8 cellular contexts compared by ENCODE assay signal in genomic region chr13:29595380-29596063, GRCh38. TPM values are rescaled to one million over a fixed set of nuclear protein-coding genes. Genes with fewer than 3 reads are reported as not detected.
DNase-seq lines count a peak whose midpoint lies in the region; ATAC-seq and TF ChIP-seq lines count a peak whose summit lies in the region.

Gene SLC7A1 (minus strand): TSS chr13:29595688. CDS start chr13:29536188, 59,500 bp downstream.

- no peak for TF ChIP-seq EP300 in gastroesophageal sphincter (IDR thresholded peaks at IDR 0.05)

- H3K79me2 ChIP-seq in Loucy (ENCODE audit: insufficient read depth, low read length), result peaks cover 49% of the 10 kb centered on the region

- H3K9me3 ChIP-seq in Loucy (ENCODE audit: insufficient read depth, low read depth, low read length) (no peaks in the 10 kb centered on the region), gastroesophageal sphincter (no peaks in the 10 kb centered on the region), neuronal stem cell (replicated peaks in 1 of 2; ENCODE audit: control insufficient read depth in 2 of 2, insufficient read depth in 1 of 2, low read depth in 1 of 2, low read length in 2 of 2) (no peaks in the 10 kb centered on the region)

- WGBS in gastroesophageal sphincter (ENCODE audit: low coverage in 1 of 2), 2 donors, result 2% methylated on average over 7 of the region's 98 CpGs; no CpG with 5 or more reads in 1 of the 2 donors
- no CpG with 5 or more reads among the region's 98 CpGs for WGBS in neuronal stem cell (ENCODE audit: extremely low coverage in 2 of 2, insufficient read length in 2 of 2, insufficient replicate concordance in 1 of 2), 2 donors

- H3K27ac ChIP-seq in gastroesophageal sphincter (peak within 1 kb of the TSS; percentile 85 to 98 (median 96)), neuronal stem cell (replicated peaks; ENCODE audit: low read length) (no peak within 1 kb of the TSS), substantia nigra (ENCODE audit: low read depth, low read length, poor library complexity, severe bottlenecking) (peak within 1 kb of the TSS; percentile 27)

- H3K4me2 ChIP-seq in Loucy (ENCODE audit: low read depth, low read length, poor library complexity, severe bottlenecking), result peak within 1 kb of the TSS; percentile 96
- peak within 1 kb of the TSS; percentile 94 for H3K4me2 ChIP-seq in neuronal stem cell (ENCODE audit: insufficient read depth, low read length, poor library complexity, severe bottlenecking)

- H3F3A ChIP-seq in Loucy (ENCODE audit: low read depth), result no peaks in the 10 kb centered on the region

- H3K9ac ChIP-seq in Loucy (ENCODE audit: low read depth, low read length, poor library complexity, severe bottlenecking) (peak within 1 kb of the TSS; percentile 86), neuronal stem cell (ENCODE audit: low read depth, low read length, poor library complexity) (peak within 1 kb of the TSS; percentile 93)

- H3K4me3 ChIP-seq in H7 (ENCODE audit: insufficient read depth, low read depth, low read length) (peak within 1 kb of the TSS; percentile 86), Loucy (ENCODE audit: low read length, poor library complexity, severe bottlenecking) (peak within 1 kb of the TSS; percentile 91), gastroesophageal sphincter (peak within 1 kb of the TSS; percentile 86 to 96), neuronal stem cell (ENCODE audit: low read length in 2 of 2) (peak within 1 kb of the TSS; percentile 84 to 95)

- DNase-seq in GDM1 (lab: John Stamatoyannopoulos, UW) (peak; percentile 94), H7 (peak; percentile 98), SK-MEL-5 (ENCODE audit: low read depth, low spot score) (peak; percentile 79), neuronal stem cell (ENCODE audit: low spot score) (peak; percentile 81), substantia nigra (lab: John Stamatoyannopoulos, UW) (peak in 46 of 49 donors; percentile 14 to 88 (median 62))
- peak; percentile 45 to 80 (median 65) for DNase-seq in activated naive CD4-positive, alpha-beta T cell (lab: John Stamatoyannopoulos, UW)

- H3K23ac ChIP-seq in neuronal stem cell (ENCODE audit: low read depth, low read length, poor library complexity), result peak within 1 kb of the TSS; percentile 38

- no peak for TF ChIP-seq CTCF in Loucy (conservative IDR thresholded peaks at IDR 0.05; ENCODE audit: low read length)
- peak in 2 of 4 experiments; percentile 25 to 32 for TF ChIP-seq CTCF in gastroesophageal sphincter (IDR thresholded peaks at IDR 0.05)

- peak within 1 kb of the TSS; percentile 54 for H2BK5ac ChIP-seq in neuronal stem cell (ENCODE audit: low read length)

- peak within 1 kb of the TSS; percentile 27 for H2BK15ac ChIP-seq in neuronal stem cell (ENCODE audit: low read length)

- peaks cover 42% of the 10 kb centered on the region for H3K4me1 ChIP-seq in Loucy (ENCODE audit: insufficient read depth, low read length, poor library complexity, severe bottlenecking)
- peaks cover 0 to 40% (median 0%) of the 10 kb centered on the region in 3 donors for H3K4me1 ChIP-seq in gastroesophageal sphincter
- H3K4me1 ChIP-seq in neuronal stem cell (ENCODE audit: control insufficient read depth in 2 of 2, insufficient read depth in 1 of 2, low read depth in 1 of 2, low read length in 2 of 2), result peaks cover 2 to 3% of the 10 kb centered on the region in 2 donors

- peaks cover 40% of the 10 kb centered on the region for H4K20me1 ChIP-seq in Loucy (ENCODE audit: insufficient read depth, low read length, poor library complexity, severe bottlenecking)

- no peak within 1 kb of the TSS for H2BK12ac ChIP-seq in neuronal stem cell (ENCODE audit: low read length)

- no peak within 1 kb of the TSS for H2AK5ac ChIP-seq in neuronal stem cell (ENCODE audit: low read depth, low read length)

- no peak within 1 kb of the TSS for H2BK120ac ChIP-seq in neuronal stem cell (ENCODE audit: low read depth, low read length)

- H3K4ac ChIP-seq in neuronal stem cell (ENCODE audit: low read length), result peak within 1 kb of the TSS; percentile 85

- TF ChIP-seq POLR2A in gastroesophageal sphincter (IDR thresholded peaks at IDR 0.05), result no peak

- H4K8ac ChIP-seq in neuronal stem cell (ENCODE audit: low read depth, low read length), result no peak within 1 kb of the TSS

- H3K9me2 ChIP-seq in Loucy (replicated peaks; ENCODE audit: low read depth, low read length), result no peaks in the 10 kb centered on the region

- ATAC-seq in gastroesophageal sphincter, result peak; percentile 94

- H2AFZ ChIP-seq in Loucy (ENCODE audit: low read length) (peak within 1 kb of the TSS; percentile 78), neuronal stem cell (ENCODE audit: low read length) (peak within 1 kb of the TSS; percentile 97)

- H3K18ac ChIP-seq in neuronal stem cell (ENCODE audit: low read length), result peak within 1 kb of the TSS; percentile 93

- H3K36me3 ChIP-seq in H7 (replicated peaks; ENCODE audit: control insufficient read depth, insufficient read depth, low read length) (peaks cover 2% of the 10 kb centered on the region; the same call in 1 of the 2 replicates), Loucy (ENCODE audit: insufficient read depth, low read length) (no peaks in the 10 kb centered on the region), gastroesophageal sphincter (no peaks in the 10 kb centered on the region), neuronal stem cell (replicated peaks in 1 of 2; ENCODE audit: control insufficient read depth in 2 of 2, insufficient read depth in 2 of 2, low read length in 2 of 2) (peaks cover 0 to 3% of the 10 kb centered on the region in 2 donors)

- in situ Hi-C loops in SK-MEL-5 (cut with HindIII; ENCODE audit: low pct_unique_long_range_greater_than_20kb, low sequenced_read_pairs), result no loop called here

- H3K27me3 ChIP-seq in H7 (ENCODE audit: control insufficient read depth, insufficient read depth, low read length) (no peaks in the 10 kb centered on the region; the same call in 1 of the 2 replicates), Loucy (ENCODE audit: insufficient read depth, low read length, poor library complexity, severe bottlenecking) (no peaks in the 10 kb centered on the region), gastroesophageal sphincter (no peaks in the 10 kb centered on the region), neuronal stem cell (ENCODE audit: control insufficient read depth in 3 of 3, insufficient read depth in 3 of 3, low read depth in 1 of 3, low read length in 3 of 3) (peaks cover 0 to 14% (median 2%) of the 10 kb centered on the region in 3 experiments)

- no peak within 1 kb of the TSS for H4K91ac ChIP-seq in neuronal stem cell (ENCODE audit: low read depth, low read length, poor library complexity)

- H3K14ac ChIP-seq in neuronal stem cell (ENCODE audit: low read length), result peak within 1 kb of the TSS; percentile 76

- peaks cover 6% of the 10 kb centered on the region for H3K79me1 ChIP-seq in neuronal stem cell (ENCODE audit: low read depth, low read length)

RNA-seq across cellular contexts. Expression of gene SLC7A1, which starts in this region (rescaled TPM):
- total RNA-seq in H7 (2014; rRNA removed; shearing (Covaris generic)), result 17.2 and 19.0 TPM in 2 replicates
- 31.5 and 33.8 TPM in 2 replicates for total RNA-seq in SK-MEL-5 (2014; rRNA removed; shearing (Covaris generic))
- polyA plus RNA-seq in SK-MEL-5 (2015; cell fraction: cytosol; rRNA removed), result 114 and 157 TPM in 2 replicates
- 62.2 and 69.9 TPM in 2 replicates for polyA plus RNA-seq in SK-MEL-5 (2015; cell fraction: nucleus; rRNA removed)
- total RNA-seq in gastroesophageal sphincter, result 10 to 100 TPM; 13.5 to 33.8 (median 22.1) TPM
- 13.7 TPM for polyA plus RNA-seq in neuronal stem cell (2013, experiment 1 of 2)
- polyA plus RNA-seq in neuronal stem cell (2013, experiment 2 of 2), result 13.8 TPM
